29 cellular contexts compared by ENCODE assay signal in the genomic region with DNA sequence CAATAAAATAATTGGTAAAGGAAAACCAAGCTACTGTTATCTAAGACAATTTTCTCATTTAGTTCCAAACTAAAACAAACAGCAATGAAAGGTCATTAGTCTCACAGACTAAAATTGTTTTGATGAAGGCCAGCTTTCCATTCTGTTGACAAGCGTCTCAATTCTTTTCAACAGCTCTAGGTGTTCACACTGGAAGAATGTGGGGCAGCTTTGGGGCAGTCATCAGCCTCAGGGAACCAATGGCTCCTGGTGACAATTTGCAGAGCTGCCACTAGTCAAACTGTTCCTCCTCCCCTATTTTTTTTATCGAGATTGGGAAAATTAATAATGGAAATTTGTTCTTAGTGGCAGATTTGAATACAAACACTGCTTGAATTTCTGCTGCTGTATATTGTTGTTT.
"Had no signal": no experiment of that assay in that cellular context is flagged by ENCODE, and none has a peak within 500 bp of the region (broad histone marks: within the 10 kb centered on the region; RNA-seq: fewer than 3 reads in every experiment).

No MANE protein-coding gene starts in this region.

- H3K9me3 Mint-ChIP-seq: activated naive CD8-positive, alpha-beta T cell treated with anti-CD3 and anti-CD28 coated beads, Interleukin-2, amount 50 U/mL, for 24 hours; activated T-cell treated with anti-CD3 and anti-CD28 coated beads, Interleukin-2, amount 50 U/mL, for 24 hours; activated T-helper 1 cell treated with anti-CD3 and anti-CD28 coated beads, Interleukin-12 subunit alpha, Interleukin-12 subunit beta, Interleukin-2, Interleukin-4 antibody, amounts not matched to agents 30 ng/mL and 10 ng/mL and 1 ng/mL, durations not matched to agents 14 hours and 24 hours and 36 hours; T-helper 1 cell treated with Interleukin-12 subunit alpha and Interleukin-12 subunit beta and Interleukin-4 antibody, amounts not matched to agents 30 μg/mL and 1 μg/mL, for 36 hours had no signal

- H3K4me1 Mint-ChIP-seq: activated CD8-positive, alpha-beta memory T cell treated with anti-CD3 and anti-CD28 coated beads, Interleukin-2, amount 10 ng/mL, durations not matched to agents 7 days and 5 days; activated naive CD8-positive, alpha-beta T cell treated with anti-CD3 and anti-CD28 coated beads, Interleukin-2, amount 50 U/mL, for 24 hours had no signal

- H3K36me3 Mint-ChIP-seq: activated CD8-positive, alpha-beta memory T cell treated with anti-CD3 and anti-CD28 coated beads, Interleukin-2, amount 10 ng/mL, durations not matched to agents 7 days and 5 days; activated naive CD4-positive, alpha-beta T cell treated with anti-CD3 and anti-CD28 coated beads, Interleukin-2, amount 50 U/mL, for 72 hours had no signal

- ATAC-seq: activated CD4-positive, CD25-positive, alpha-beta regulatory T cell treated with anti-CD3 and anti-CD28 coated beads, Interleukin-2, amount 50 U/mL, for 24 hours; activated CD8-positive, alpha-beta memory T cell treated with anti-CD3 and anti-CD28 coated beads, Interleukin-2, amount 10 ng/mL, durations not matched to agents 7 days and 5 days; activated CD8-positive, alpha-beta T cell treated with anti-CD3 and anti-CD28 coated beads, Interleukin-2, amount 10 ng/mL, durations not matched to agents 7 days and 5 days; activated naive CD4-positive, alpha-beta T cell treated with anti-CD3 and anti-CD28 coated beads, Interleukin-2, amount 50 U/mL, for 72 hours; activated naive CD8-positive, alpha-beta T cell treated with anti-CD3 and anti-CD28 coated beads, Interleukin-2, amount 50 U/mL, for 24 hours; body of pancreas; K562; Panc1 had no signal

- H3K27ac ChIP-seq: ascending aorta, body of pancreas, SJSA1 had no signal

- H3K9me3 ChIP-seq: ascending aorta, body of pancreas, SJSA1 had no signal

- H3K27me3 ChIP-seq: ascending aorta, body of pancreas, SJSA1 had no signal

- H3K4me3 Mint-ChIP-seq: activated CD8-positive, alpha-beta memory T cell treated with anti-CD3 and anti-CD28 coated beads, Interleukin-2, amount 10 ng/mL, durations not matched to agents 7 days and 5 days; activated CD8-positive, alpha-beta T cell treated with anti-CD3 and anti-CD28 coated beads, Interleukin-2, amount 10 ng/mL, durations not matched to agents 7 days and 5 days; activated naive CD8-positive, alpha-beta T cell treated with anti-CD3 and anti-CD28 coated beads, Interleukin-2, amount 50 U/mL, for 24 hours; activated T-cell treated with anti-CD3 and anti-CD28 coated beads, Interleukin-2, amount 50 U/mL, for 24 hours; activated T-helper 1 cell treated with anti-CD3 and anti-CD28 coated beads, Interleukin-12 subunit alpha, Interleukin-12 subunit beta, Interleukin-2, Interleukin-4 antibody, amounts not matched to agents 30 ng/mL and 10 ng/mL and 1 ng/mL, durations not matched to agents 14 hours and 24 hours and 36 hours; T-helper 1 cell treated with Interleukin-12 subunit alpha and Interleukin-12 subunit beta and Interleukin-4 antibody, amounts not matched to agents 30 μg/mL and 1 μg/mL, for 36 hours had no signal

- DNase-seq: activated CD4-positive, alpha-beta T cell treated with anti-CD3 and anti-CD28 coated beads for 4 hours; activated CD8-positive, alpha-beta memory T cell treated with anti-CD3 and anti-CD28 coated beads, Interleukin-2, amount 10 ng/mL, durations not matched to agents 7 days and 5 days; activated CD8-positive, alpha-beta T cell treated with anti-CD3 and anti-CD28 coated beads, Interleukin-2, amount 10 ng/mL, durations not matched to agents 7 days and 5 days; activated effector memory CD4-positive, alpha-beta T cell treated with Interleukin-2 at 50 U/mL for 16 hours; activated naive CD4-positive, alpha-beta T cell treated with Interleukin-2 at 50 U/mL for 16 hours; activated naive CD8-positive, alpha-beta T cell treated with anti-CD3 and anti-CD28 coated beads, Interleukin-2, amount 50 U/mL, for 24 hours; activated T-cell treated with anti-CD3 and anti-CD28 coated beads, Interleukin-2, amount 50 U/mL, for 24 hours; amniotic stem cell; body of pancreas; Karpas-422; MM.1S; NCI-H1105; NCI-H1436; NCI-H1694 treated with DMSO at 0.1 percent for 48 hours; NCI-H2029 treated with DMSO at 0.1 percent for 48 hours; NCI-H510A treated with DMSO at 0.1 percent for 48 hours; NK-92 treated with Interleukin-12 subunit alpha and Interleukin-12 subunit beta, amount 100 ng/mL, for 24 hours; OCI-M1; RPMI8226; SHP77; SW 1271 had no signal

- H3K4me3 ChIP-seq: ascending aorta, body of pancreas, K562, SJSA1 had no signal

- H3K27ac Mint-ChIP-seq: activated CD8-positive, alpha-beta memory T cell treated with anti-CD3 and anti-CD28 coated beads, Interleukin-2, amount 10 ng/mL, durations not matched to agents 7 days and 5 days; activated CD8-positive, alpha-beta T cell treated with anti-CD3 and anti-CD28 coated beads, Interleukin-2, amount 10 ng/mL, durations not matched to agents 7 days and 5 days; activated naive CD4-positive, alpha-beta T cell treated with anti-CD3 and anti-CD28 coated beads, Interleukin-2, amount 50 U/mL, for 72 hours; activated naive CD8-positive, alpha-beta T cell treated with anti-CD3 and anti-CD28 coated beads, Interleukin-2, amount 50 U/mL, for 24 hours; activated T-cell treated with anti-CD3 and anti-CD28 coated beads, Interleukin-2, amount 50 U/mL, for 24 hours; activated T-helper 1 cell treated with anti-CD3 and anti-CD28 coated beads, Interleukin-12 subunit alpha, Interleukin-12 subunit beta, Interleukin-2, Interleukin-4 antibody, amounts not matched to agents 30 ng/mL and 10 ng/mL and 1 ng/mL, durations not matched to agents 14 hours and 24 hours and 36 hours; T-helper 1 cell treated with Interleukin-12 subunit alpha and Interleukin-12 subunit beta and Interleukin-4 antibody, amounts not matched to agents 30 μg/mL and 1 μg/mL, for 36 hours had no signal

- H3K36me3 ChIP-seq: ascending aorta, SJSA1 had no signal

- H3K4me1 ChIP-seq: ascending aorta, SJSA1 had no signal

- H3K27me3 Mint-ChIP-seq: activated CD8-positive, alpha-beta memory T cell treated with anti-CD3 and anti-CD28 coated beads, Interleukin-2, amount 10 ng/mL, durations not matched to agents 7 days and 5 days; activated naive CD8-positive, alpha-beta T cell treated with anti-CD3 and anti-CD28 coated beads, Interleukin-2, amount 50 U/mL, for 24 hours; activated T-cell treated with anti-CD3 and anti-CD28 coated beads, Interleukin-2, amount 50 U/mL, for 24 hours had no signal
